Comparison of ENCODE assay signal across 1 cellular context in genomic region chr11:66268210-66268952, GRCh38.
TF ChIP-seq lines count a peak whose summit lies in the region.

Gene RAB1B, plus strand, starts transcription at chr11:66268639. Its CDS starts 41 bp downstream, at chr11:66268680.

TF ChIP-seq in H1, 55 proteins besides CTCF, POLR2A, EP300 and RAD21 (continued from another document):
- TF ChIP-seq, protein P1, sequence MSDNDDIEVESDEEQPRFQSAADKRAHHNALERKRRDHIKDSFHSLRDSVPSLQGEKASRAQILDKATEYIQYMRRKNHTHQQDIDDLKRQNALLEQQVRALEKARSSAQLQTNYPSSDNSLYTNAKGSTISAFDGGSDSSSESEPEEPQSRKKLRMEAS (IDR thresholded peaks at IDR 0.05), result peak; percentile 24; the same call in 1 of the 2 replicates
- TF ChIP-seq PHF8 (conservative IDR thresholded peaks at IDR 0.05; ENCODE audit: low read depth, low read length), result peak; percentile 85; the same call in 1 of the 2 replicates
- 0 out of 2 replicates have a peak, but pooled peaks have one; percentile 19 for TF ChIP-seq RBBP5 (IDR thresholded peaks at IDR 0.05; ENCODE audit: borderline replicate concordance, low read depth, low read length)
- TF ChIP-seq NRF1 (IDR thresholded peaks at IDR 0.05; ENCODE audit: low read depth, low read length), result peak; percentile 96
- peak; percentile 61 for TF ChIP-seq POLR2AphosphoS5 (IDR thresholded peaks at IDR 0.05; ENCODE audit: low read depth, low read length)
- TF ChIP-seq CREB1 (IDR thresholded peaks at IDR 0.05), result peak; percentile 59; the same call in 1 of the 2 replicates
- peak; percentile 95 for TF ChIP-seq YY1 (IDR thresholded peaks at IDR 0.05; ENCODE audit: low read depth, low read length)
- no peak for TF ChIP-seq TCF12 (IDR thresholded peaks at IDR 0.05; ENCODE audit: low read depth, low read length)
- 0 out of 2 replicates have a peak, but pooled peaks have one; percentile 38 for TF ChIP-seq SP1 (IDR thresholded peaks at IDR 0.05; ENCODE audit: low read depth, low read length)
- TF ChIP-seq SIN3A (conservative IDR thresholded peaks at IDR 0.05 in 1 of 2, IDR thresholded peaks at IDR 0.05 in 1 of 2; ENCODE audit: low read depth in 1 of 2, low read length in 2 of 2), result 0 out of 4 replicates have a peak, but pooled peaks of 1 of the 2 experiments have one; percentile 75
- TF ChIP-seq KDM5A (IDR thresholded peaks at IDR 0.05; ENCODE audit: low read length), result no peak
- TF ChIP-seq TAF1 (IDR thresholded peaks at IDR 0.05; ENCODE audit: low read depth, low read length), result peak; percentile 65
- no peak for TF ChIP-seq JUN (IDR thresholded peaks at IDR 0.05; ENCODE audit: low read depth, low read length)
